In genomic region chr22:22930571-22931556, GRCh38 we compare ENCODE assay signal across 30 cellular contexts. TPM values are rescaled to one million over a fixed set of nuclear protein-coding genes. Genes with fewer than 3 reads are reported as not detected.
A peak's percentile ranks its signal among the peaks of the same experiment; 100 is the strongest.
DNase-seq lines count a peak whose midpoint lies in the region; ATAC-seq and TF ChIP-seq lines count a peak whose summit lies in the region.
"Had no signal": no experiment of that assay in that cellular context is flagged by ENCODE, and none has a peak within 500 bp of the region (broad histone marks: within the 10 kb centered on the region; RNA-seq: fewer than 3 reads in every experiment).

No MANE protein-coding gene starts in this region.

- H3K4me1 ChIP-seq in MM.1S (ENCODE audit: low read length) (peaks cover 87% of the 10 kb centered on the region), duodenal mucosa (ENCODE audit: control insufficient read depth in 1 of 2, insufficient read depth in 2 of 2, low read length in 2 of 2) (peaks cover 3 to 5% of the 10 kb centered on the region in 2 donors), GM23338 (ENCODE audit: insufficient read depth) (0 out of 2 replicates have a peak, but pooled peaks cover 4% of the 10 kb centered on the region)
- H3K4me1 ChIP-seq: ascending aorta had no signal

- TF ChIP-seq CTCF in MM.1S (IDR thresholded peaks at IDR 0.05; ENCODE audit: low read length): no peak
- TF ChIP-seq CTCF in GM23338 (conservative IDR thresholded peaks at IDR 0.05; ENCODE audit: low read depth in 2 of 2): no peak

- no peak overlapping the region for H3K4me3 Mint-ChIP-seq in activated naive CD8-positive, alpha-beta T cell treated with anti-CD3 and anti-CD28 coated beads, Interleukin-2, amount 50 U/mL, for 24 hours
- no peak overlapping the region for H3K4me3 Mint-ChIP-seq in activated naive CD8-positive, alpha-beta T cell treated with anti-CD3 and anti-CD28 coated beads for 36 hours
- H3K4me3 Mint-ChIP-seq in stimulated activated effector memory CD8-positive, alpha-beta T cell treated with anti-CD3 and anti-CD28 coated beads, Interleukin-12 subunit alpha, Interleukin-12 subunit beta, amount 100 ng/mL, for 72 hours: no peak overlapping the region
- H3K4me3 Mint-ChIP-seq in GM23338: no peak overlapping the region
- H3K4me3 Mint-ChIP-seq: activated T-helper 1 cell treated with anti-CD3 and anti-CD28 coated beads, Interleukin-12 subunit alpha, Interleukin-12 subunit beta, Interleukin-2, Interleukin-4 antibody, amounts not matched to agents 30 ng/mL and 10 ng/mL and 1 ng/mL, durations not matched to agents 14 hours and 24 hours and 36 hours had no signal

- H3K9ac ChIP-seq in MM.1S (ENCODE audit: low read length) (peak overlapping the region; percentile 93), duodenal mucosa (ENCODE audit: low read depth in 1 of 2, low read length in 2 of 2) (no peak overlapping the region)

- H3K79me2 ChIP-seq in MM.1S (ENCODE audit: low read length) (peaks cover 72% of the 10 kb centered on the region), GM23338 (replicated peaks; ENCODE audit: insufficient read depth) (no peaks in the 10 kb centered on the region)
- H3K79me2 ChIP-seq: hepatocyte had no signal

- no peaks in the 10 kb centered on the region for H3K9me2 ChIP-seq in MM.1S (replicated peaks; ENCODE audit: insufficient read depth, low read length)
- H3K9me2 ChIP-seq in GM23338 (ENCODE audit: insufficient read depth): no peaks in the 10 kb centered on the region

- H3K27ac Mint-ChIP-seq in activated naive CD8-positive, alpha-beta T cell treated with anti-CD3 and anti-CD28 coated beads, Interleukin-2, amount 50 U/mL, for 24 hours: peak overlapping the region; percentile 54
- no peak overlapping the region for H3K27ac Mint-ChIP-seq in activated naive CD8-positive, alpha-beta T cell treated with anti-CD3 and anti-CD28 coated beads for 36 hours
- peak overlapping the region; percentile 77 for H3K27ac Mint-ChIP-seq in stimulated activated effector memory CD8-positive, alpha-beta T cell treated with anti-CD3 and anti-CD28 coated beads, Interleukin-12 subunit alpha, Interleukin-12 subunit beta, amount 100 ng/mL, for 72 hours
- H3K27ac Mint-ChIP-seq in GM23338: no peak overlapping the region
- H3K27ac Mint-ChIP-seq: activated T-helper 1 cell treated with anti-CD3 and anti-CD28 coated beads, Interleukin-12 subunit alpha, Interleukin-12 subunit beta, Interleukin-2, Interleukin-4 antibody, amounts not matched to agents 30 ng/mL and 10 ng/mL and 1 ng/mL, durations not matched to agents 14 hours and 24 hours and 36 hours had no signal

- no peak for TF ChIP-seq POLR2A in GM18505 (IDR thresholded peaks at IDR 0.05; ENCODE audit: borderline replicate concordance, extremely low read depth, insufficient read depth, insufficient read length)

- H3K4me3 ChIP-seq in MM.1S (ENCODE audit: low read length) (peak overlapping the region; percentile 9; the same call in 1 of the 2 replicates), duodenal mucosa (ENCODE audit: low read depth in 1 of 2, low read length in 2 of 2) (no peak overlapping the region), GM23338 (no peak overlapping the region)
- H3K4me3 ChIP-seq: ascending aorta, hepatocyte, lung, upper lobe of left lung had no signal

- H3K27me3 ChIP-seq in MM.1S (replicated peaks; ENCODE audit: insufficient read depth, low read length) (no peaks in the 10 kb centered on the region), duodenal mucosa (ENCODE audit: control insufficient read depth in 1 of 2, insufficient read depth in 2 of 2, low read length in 2 of 2) (no peaks in the 10 kb centered on the region), GM23338 (ENCODE audit: insufficient read depth) (peaks cover 16% of the 10 kb centered on the region)
- H3K27me3 ChIP-seq: ascending aorta, hepatocyte, upper lobe of left lung had no signal

- H3K27ac ChIP-seq in MM.1S (ENCODE audit: low read length) (peak overlapping the region; percentile 99), duodenal mucosa (ENCODE audit: low read depth, low read length) (peak overlapping the region; percentile 22), GM23338 (ENCODE audit: low read depth) (no peak overlapping the region)
- H3K27ac ChIP-seq: ascending aorta, hepatocyte, upper lobe of left lung had no signal

- H3F3A ChIP-seq in MM.1S (ENCODE audit: insufficient read depth, low read length) (peaks cover 54% of the 10 kb centered on the region), GM23338 (replicated peaks; ENCODE audit: low read depth) (no peaks in the 10 kb centered on the region)

- H3K36me3 ChIP-seq in MM.1S (replicated peaks; ENCODE audit: insufficient read depth, low read length): no peaks in the 10 kb centered on the region
- H3K36me3 ChIP-seq in duodenal mucosa (ENCODE audit: control insufficient read depth in 1 of 2, insufficient read depth in 2 of 2, low read length in 2 of 2): no peaks in the 10 kb centered on the region
- no peaks in the 10 kb centered on the region for H3K36me3 ChIP-seq in GM23338 (ENCODE audit: insufficient read depth)
- H3K36me3 ChIP-seq: ascending aorta, upper lobe of left lung had no signal

- no peak for DNase-seq in activated naive CD8-positive, alpha-beta T cell treated with anti-CD3 and anti-CD28 coated beads, Interleukin-2, amount 50 U/mL, for 24 hours
- DNase-seq in activated naive CD8-positive, alpha-beta T cell treated with anti-CD3 and anti-CD28 coated beads for 36 hours: no peak
- DNase-seq in MM.1S (no peak), activated T-cell treated with anti-CD3 and anti-CD28 coated beads for 4 hours (no peak), GM23338 (ENCODE audit: low spot score) (no peak)
- DNase-seq in stimulated activated effector memory CD8-positive, alpha-beta T cell treated with anti-CD3 and anti-CD28 coated beads, Interleukin-12 subunit alpha, Interleukin-12 subunit beta, amount 100 ng/mL, for 72 hours (ENCODE audit: low spot score in 2 of 2): no peak
- DNase-seq: activated naive CD4-positive, alpha-beta T cell treated with anti-CD3 and anti-CD28 coated beads, Interleukin-2, amount 50 U/mL, for 16 hours; AML-193; central memory CD4-positive, alpha-beta T cell; COR-L47; effector CD4-positive, alpha-beta T cell; KBM-7; NCI-H1694; NCI-H82; PC-3; retina; SHP77; stimulated activated CD4-positive, alpha-beta T cell treated with anti-CD3 and anti-CD28 coated beads, Interleukin-4, amount 100 ng/mL, for 1 hour; upper lobe of left lung had no signal

- peaks cover 51% of the 10 kb centered on the region for H3K4me1 Mint-ChIP-seq in activated naive CD8-positive, alpha-beta T cell treated with anti-CD3 and anti-CD28 coated beads, Interleukin-2, amount 50 U/mL, for 24 hours
- peaks cover 39% of the 10 kb centered on the region for H3K4me1 Mint-ChIP-seq in activated naive CD8-positive, alpha-beta T cell treated with anti-CD3 and anti-CD28 coated beads for 36 hours
- peaks cover 50% of the 10 kb centered on the region for H3K4me1 Mint-ChIP-seq in stimulated activated effector memory CD8-positive, alpha-beta T cell treated with anti-CD3 and anti-CD28 coated beads, Interleukin-12 subunit alpha, Interleukin-12 subunit beta, amount 100 ng/mL, for 72 hours
- H3K4me1 Mint-ChIP-seq in GM23338: peaks cover 11% of the 10 kb centered on the region

- H2AFZ ChIP-seq in MM.1S (ENCODE audit: low read length): no peak overlapping the region
- no peak overlapping the region for H2AFZ ChIP-seq in GM23338
- H2AFZ ChIP-seq: hepatocyte had no signal

- no peaks in the 10 kb centered on the region for H3K9me3 Mint-ChIP-seq in activated naive CD8-positive, alpha-beta T cell treated with anti-CD3 and anti-CD28 coated beads, Interleukin-2, amount 50 U/mL, for 24 hours
- no peaks in the 10 kb centered on the region for H3K9me3 Mint-ChIP-seq in activated naive CD8-positive, alpha-beta T cell treated with anti-CD3 and anti-CD28 coated beads for 36 hours
- no peaks in the 10 kb centered on the region for H3K9me3 Mint-ChIP-seq in stimulated activated effector memory CD8-positive, alpha-beta T cell treated with anti-CD3 and anti-CD28 coated beads, Interleukin-12 subunit alpha, Interleukin-12 subunit beta, amount 100 ng/mL, for 72 hours
- no peaks in the 10 kb centered on the region for H3K9me3 Mint-ChIP-seq in GM23338
- H3K9me3 Mint-ChIP-seq: activated T-helper 1 cell treated with anti-CD3 and anti-CD28 coated beads, Interleukin-12 subunit alpha, Interleukin-12 subunit beta, Interleukin-2, Interleukin-4 antibody, amounts not matched to agents 30 ng/mL and 10 ng/mL and 1 ng/mL, durations not matched to agents 14 hours and 24 hours and 36 hours had no signal

- H3K27me3 Mint-ChIP-seq in activated naive CD8-positive, alpha-beta T cell treated with anti-CD3 and anti-CD28 coated beads, Interleukin-2, amount 50 U/mL, for 24 hours: no peaks in the 10 kb centered on the region
- H3K27me3 Mint-ChIP-seq in activated naive CD8-positive, alpha-beta T cell treated with anti-CD3 and anti-CD28 coated beads for 36 hours: no peaks in the 10 kb centered on the region
- peaks cover 33% of the 10 kb centered on the region for H3K27me3 Mint-ChIP-seq in GM23338 (ENCODE audit: insufficient read depth, low read depth, poor library complexity)

- H3K36me3 Mint-ChIP-seq in activated naive CD8-positive, alpha-beta T cell treated with anti-CD3 and anti-CD28 coated beads, Interleukin-2, amount 50 U/mL, for 24 hours (ENCODE audit: low read depth): no peaks in the 10 kb centered on the region
- H3K36me3 Mint-ChIP-seq in activated naive CD8-positive, alpha-beta T cell treated with anti-CD3 and anti-CD28 coated beads for 36 hours: no peaks in the 10 kb centered on the region
- H3K36me3 Mint-ChIP-seq in stimulated activated effector memory CD8-positive, alpha-beta T cell treated with anti-CD3 and anti-CD28 coated beads, Interleukin-12 subunit alpha, Interleukin-12 subunit beta, amount 100 ng/mL, for 72 hours: no peaks in the 10 kb centered on the region
- no peaks in the 10 kb centered on the region for H3K36me3 Mint-ChIP-seq in GM23338 (ENCODE audit: low read depth)

- ATAC-seq in activated naive CD8-positive, alpha-beta T cell treated with anti-CD3 and anti-CD28 coated beads, Interleukin-2, amount 50 U/mL, for 24 hours: no peak
- no peak for ATAC-seq in stimulated activated effector memory CD8-positive, alpha-beta T cell treated with anti-CD3 and anti-CD28 coated beads, Interleukin-12 subunit alpha, Interleukin-12 subunit beta, amount 100 ng/mL, for 72 hours
- ATAC-seq in GM23338: no peak
- no peak for ATAC-seq in GM18505 (IDR thresholded peaks at IDR 0.05; ENCODE audit: unreplicated experiment)
- ATAC-seq: HCT116, PC-3 had no signal

- no peaks in the 10 kb centered on the region for H3K9me3 ChIP-seq in MM.1S (replicated peaks; ENCODE audit: insufficient read depth, low read length)
- H3K9me3 ChIP-seq in duodenal mucosa (ENCODE audit: control insufficient read depth in 1 of 2, low read length in 2 of 2): no peaks in the 10 kb centered on the region
- H3K9me3 ChIP-seq: ascending aorta, upper lobe of left lung had no signal

- H3K4me2 ChIP-seq in MM.1S (ENCODE audit: low read depth, low read length): peak overlapping the region; percentile 76
- no peak overlapping the region for H3K4me2 ChIP-seq in GM23338
- H3K4me2 ChIP-seq: hepatocyte had no signal

- H4K20me1 ChIP-seq in MM.1S (ENCODE audit: insufficient read depth, low read length): no peaks in the 10 kb centered on the region
- H4K20me1 ChIP-seq in GM23338 (replicated peaks; ENCODE audit: insufficient read depth): no peaks in the 10 kb centered on the region

RNA-seq across cellular contexts. Expression of gene IGLL5, which starts 43.2 kb away (rescaled TPM):
- total RNA-seq in activated naive CD8-positive, alpha-beta T cell treated with anti-CD3 and anti-CD28 coated beads for 36 hours: under 1 TPM; 0.62 to 0.93 TPM
- total RNA-seq in GM23338 (2014; rRNA removed; shearing (Covaris generic)): not detected in 2 replicates
- polyA plus RNA-seq in GM23338 (2016; fragmentation: Nextera tagmentation; extraction: Ambion mirVana): not detected in 2 replicates
- total RNA-seq: A172; activated T-helper 1 cell treated with anti-CD3 and anti-CD28 coated beads, Interleukin-12 subunit alpha, Interleukin-12 subunit beta, Interleukin-2, Interleukin-4 antibody, amounts not matched to agents 30 ng/mL and 10 ng/mL and 1 ng/mL, durations not matched to agents 14 hours and 24 hours and 36 hours; Daoy; frontal cortex; hepatocyte; osteoblast; PC-3 had no signal
- polyA plus RNA-seq: hepatocyte had no signal

Comparison
In these comparisons a context has a peak if more than half of its experiments do, and no peak if none do; other contexts are left out.
1. H3K27ac Mint-ChIP-seq: peak in activated naive CD8-positive, alpha-beta T cell treated with anti-CD3 and anti-CD28 coated beads, Interleukin-2, amount 50 U/mL, for 24 hours (single experiment) and stimulated activated effector memory CD8-positive, alpha-beta T cell treated with anti-CD3 and anti-CD28 coated beads, Interleukin-12 subunit alpha, Interleukin-12 subunit beta, amount 100 ng/mL, for 72 hours (single experiment); none in activated naive CD8-positive, alpha-beta T cell treated with anti-CD3 and anti-CD28 coated beads for 36 hours (single experiment) and GM23338 (single experiment).